ENCODE assay signal across 1 cellular context in the genomic region with DNA sequence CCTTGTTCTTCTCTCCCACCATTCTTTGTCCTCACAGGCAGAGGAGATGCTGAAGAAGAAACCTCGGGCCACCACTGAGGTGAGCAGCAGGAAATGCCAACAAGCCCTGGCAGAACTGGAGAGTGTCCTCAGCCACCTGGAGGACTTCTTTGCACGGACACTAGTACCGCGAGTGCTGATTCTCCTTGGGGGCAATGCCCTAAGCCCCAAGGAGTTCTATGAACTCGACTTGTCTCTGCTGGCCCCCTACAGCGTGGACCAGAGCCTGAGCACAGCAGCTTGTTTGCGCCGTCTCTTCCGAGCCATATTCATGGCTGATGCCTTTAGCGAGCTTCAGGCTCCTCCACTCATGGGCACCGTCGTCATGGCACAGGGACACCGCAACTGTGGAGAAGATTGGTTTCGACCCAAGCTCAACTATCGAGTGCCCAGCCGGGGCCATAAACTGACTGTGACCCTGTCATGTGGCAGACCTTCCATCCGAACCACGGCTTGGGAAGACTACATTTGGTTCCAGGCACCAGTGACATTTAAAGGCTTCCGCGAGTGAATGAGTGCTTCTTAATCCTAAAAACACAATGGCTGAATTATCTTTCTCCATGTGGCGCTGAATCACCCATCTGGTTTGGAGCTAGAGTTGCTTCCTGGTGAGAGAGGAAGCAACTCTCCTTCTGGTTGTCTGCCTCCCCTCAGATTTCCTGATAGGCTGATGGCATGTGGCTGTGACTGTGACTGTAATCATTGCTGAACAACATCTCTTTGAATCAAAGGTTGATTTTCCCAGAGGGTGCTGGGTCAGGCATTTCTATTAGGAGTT.
A peak's percentile ranks its signal among the peaks of the same experiment; 100 is the strongest.
TF ChIP-seq lines count a peak whose summit lies in the region.

No MANE protein-coding gene starts in this region.

TF ChIP-seq in K562, 482 proteins besides CTCF, POLR2A, EP300 and RAD21 (continued from another document):
- TF ChIP-seq, protein P1, sequence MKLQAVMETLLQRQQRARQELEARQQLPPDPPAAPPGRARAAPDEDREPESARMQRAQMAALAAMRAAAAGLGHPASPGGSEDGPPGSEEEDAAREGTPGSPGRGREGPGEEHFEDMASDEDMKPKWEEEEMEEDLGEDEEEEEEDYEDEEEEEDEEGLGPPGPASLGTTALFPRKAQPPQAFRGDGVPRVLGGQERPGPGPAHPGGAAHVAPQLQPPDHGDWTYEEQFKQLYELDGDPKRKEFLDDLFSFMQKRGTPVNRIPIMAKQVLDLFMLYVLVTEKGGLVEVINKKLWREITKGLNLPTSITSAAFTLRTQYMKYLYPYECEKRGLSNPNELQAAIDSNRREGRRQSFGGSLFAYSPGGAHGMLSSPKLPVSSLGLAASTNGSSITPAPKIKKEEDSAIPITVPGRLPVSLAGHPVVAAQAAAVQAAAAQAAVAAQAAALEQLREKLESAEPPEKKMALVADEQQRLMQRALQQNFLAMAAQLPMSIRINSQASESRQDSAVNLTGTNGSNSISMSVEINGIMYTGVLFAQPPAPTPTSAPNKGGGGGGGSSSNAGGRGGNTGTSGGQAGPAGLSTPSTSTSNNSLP (IDR thresholded peaks at IDR 0.05; ENCODE audit: borderline replicate concordance, low read depth, low read length) = peak; percentile 74; the same call in 1 of the 2 replicates
- no peak for TF ChIP-seq STAT6 (CRISPR knock-in tag; IDR thresholded peaks at IDR 0.05)
- TF ChIP-seq ZNF583 (CRISPR knock-in tag; IDR thresholded peaks at IDR 0.05) = 0 out of 2 replicates have a peak, but pooled peaks have one; percentile 18
- TF ChIP-seq EGR1 (conservative IDR thresholded peaks at IDR 0.05) = no peak
- peak; percentile 72 for TF ChIP-seq ELF2 (CRISPR knock-in tag; IDR thresholded peaks at IDR 0.05)
- TF ChIP-seq FOXM1 (IDR thresholded peaks at IDR 0.05; ENCODE audit: low read depth) = peak; percentile 47; the same call in 1 of the 2 replicates
- TF ChIP-seq FOXM1 (CRISPR knock-in tag; IDR thresholded peaks at IDR 0.05; ENCODE audit: low read depth) = no peak
- TF ChIP-seq ZNF217 (CRISPR knock-in tag; IDR thresholded peaks at IDR 0.05) = no peak
- TF ChIP-seq UBTF (IDR thresholded peaks at IDR 0.05; ENCODE audit: borderline replicate concordance in 1 of 2, low read depth in 2 of 2, low read length in 2 of 2) = 0 out of 4 replicates have a peak, but pooled peaks of 1 of the 2 experiments have one; percentile 21
- TF ChIP-seq XRCC5 (IDR thresholded peaks at IDR 0.05; ENCODE audit: low read depth, low read length) = no peak
